ENCODE assay signal across 1 cellular context in the genomic region with DNA sequence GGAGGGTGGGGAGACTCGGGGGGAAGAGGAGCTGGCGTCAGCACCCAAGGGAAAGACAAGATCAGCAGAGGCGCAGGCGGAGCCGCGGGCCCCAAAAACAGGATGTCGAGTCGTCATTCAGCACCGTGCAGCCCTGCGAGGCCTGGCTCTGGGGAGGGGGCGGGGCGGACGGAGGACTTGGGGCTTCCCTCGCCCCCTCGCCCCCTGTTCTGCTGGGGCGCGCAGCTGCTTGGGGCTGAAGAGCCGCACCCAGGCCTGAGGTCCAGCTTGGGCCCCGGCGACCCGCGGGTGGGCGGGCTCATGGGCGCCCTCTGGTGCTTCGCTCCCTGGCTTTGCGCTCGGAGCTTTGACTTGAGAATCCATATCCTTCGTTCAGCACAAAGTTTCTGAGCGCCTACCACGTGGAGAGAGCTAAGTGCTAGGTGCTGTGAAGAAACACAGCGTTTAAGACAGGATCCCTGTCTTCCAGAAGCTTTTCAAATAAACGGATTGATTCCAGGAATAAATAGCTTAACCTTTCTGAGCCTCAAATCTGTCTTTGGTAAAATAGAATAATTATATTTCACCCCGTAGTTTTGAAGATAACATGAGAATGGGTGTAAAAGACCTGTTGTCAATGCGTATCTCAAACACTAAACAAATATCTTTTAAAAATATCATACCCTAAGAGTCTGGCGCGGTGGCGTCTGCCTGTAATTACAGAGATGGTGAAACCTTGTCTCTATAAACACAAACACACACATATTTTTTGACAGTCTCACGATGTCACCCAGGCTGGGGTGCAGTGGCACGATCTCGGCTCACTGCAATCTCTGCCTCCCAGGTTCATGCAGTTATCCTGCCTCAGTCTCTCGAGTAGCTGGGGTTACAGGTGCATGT.
A peak's percentile ranks its signal among the peaks of the same experiment; 100 is the strongest.
TF ChIP-seq lines count a peak whose summit lies in the region.

No MANE protein-coding gene starts in this region.

TF ChIP-seq in HepG2, 621 proteins besides CTCF, POLR2A, EP300 and RAD21 (continued from another document and continues in another):
- TF ChIP-seq BCLAF1 (IDR thresholded peaks at IDR 0.05) (no peak), ZMAT3 (CRISPR knock-in tag; conservative IDR thresholded peaks at IDR 0.05) (no peak), HES4 (CRISPR knock-in tag; IDR thresholded peaks at IDR 0.05; ENCODE audit: borderline replicate concordance) (no peak; the same call in 1 of the 2 replicates), MAX (IDR thresholded peaks at IDR 0.05) (peak; percentile 95), HDAC6 (IDR thresholded peaks at IDR 0.05; ENCODE audit: low read depth, low read length) (no peak), ZSCAN12 (CRISPR knock-in tag; IDR thresholded peaks at IDR 0.05) (no peak), REST (IDR thresholded peaks at IDR 0.05; ENCODE audit: borderline replicate concordance in 1 of 2, low read depth in 1 of 2, low read length in 2 of 2) (no peak), THYN1 (CRISPR knock-in tag; IDR thresholded peaks at IDR 0.05; ENCODE audit: borderline replicate concordance, low read depth) (no peak), TSC22D2 (CRISPR knock-in tag; IDR thresholded peaks at IDR 0.05; ENCODE audit: borderline replicate concordance) (no peak), TAF15 (IDR thresholded peaks at IDR 0.05; ENCODE audit: low read depth, low read length, poor library complexity, severe bottlenecking) (no peak), KLF13 (CRISPR knock-in tag; IDR thresholded peaks at IDR 0.05) (no peak), U2AF1 (optimal IDR thresholded peaks at IDR 0.05; ENCODE audit: low read depth, low read length) (no peak), ZNF839 (CRISPR knock-in tag; IDR thresholded peaks at IDR 0.05; ENCODE audit: borderline replicate concordance) (no peak), HNRNPLL (IDR thresholded peaks at IDR 0.05; ENCODE audit: low read depth, low read length, poor library complexity, severe bottlenecking) (peak; percentile 52), CEBPZ (IDR thresholded peaks at IDR 0.05; ENCODE audit: low read length) (no peak), RORA (CRISPR knock-in tag; IDR thresholded peaks at IDR 0.05) (no peak), ZNF776 (CRISPR knock-in tag; IDR thresholded peaks at IDR 0.05) (no peak), ZNF24 (IDR thresholded peaks at IDR 0.05) (peak; percentile 31; the same call in 1 of the 2 replicates), ZFY (CRISPR knock-in tag; IDR thresholded peaks at IDR 0.05) (peak; percentile 87), HNF4G (IDR thresholded peaks at IDR 0.05; ENCODE audit: borderline replicate concordance, low read depth, low read length) (no peak), HNF4G (CRISPR knock-in tag; IDR thresholded peaks at IDR 0.05; ENCODE audit: borderline replicate concordance, low read depth) (peak; percentile 52; the same call in 1 of the 2 replicates), MED13 (CRISPR knock-in tag; IDR thresholded peaks at IDR 0.05) (no peak), CCDC6 (CRISPR knock-in tag; IDR thresholded peaks at IDR 0.05) (0 out of 2 replicates have a peak, but pooled peaks have one; percentile 42), ISX (CRISPR knock-in tag; conservative IDR thresholded peaks at IDR 0.05) (no peak), REXO4 (CRISPR knock-in tag; IDR thresholded peaks at IDR 0.05; ENCODE audit: borderline replicate concordance) (no peak), HNRNPK (IDR thresholded peaks at IDR 0.05; ENCODE audit: low read depth, low read length, poor library complexity, severe bottlenecking) (no peak), YY1 (IDR thresholded peaks at IDR 0.05; ENCODE audit: insufficient read depth, insufficient replicate concordance, low read depth, low read length) (peak; percentile 64), CAMTA2 (CRISPR knock-in tag; IDR thresholded peaks at IDR 0.05; ENCODE audit: borderline replicate concordance) (no peak), KAT2B (IDR thresholded peaks at IDR 0.05; ENCODE audit: borderline replicate concordance, low read depth, low read length) (no peak), REL (CRISPR knock-in tag; conservative IDR thresholded peaks at IDR 0.05) (no peak), ZNF180 (CRISPR knock-in tag; IDR thresholded peaks at IDR 0.05; ENCODE audit: borderline replicate concordance, low read depth) (no peak), ESRRA (CRISPR knock-in tag; IDR thresholded peaks at IDR 0.05; ENCODE audit: low read depth) (no peak; the same call in none of the 2 replicates), THAP8 (CRISPR knock-in tag; IDR thresholded peaks at IDR 0.05; ENCODE audit: borderline replicate concordance) (no peak; the same call in 1 of the 2 replicates), NFYB (CRISPR knock-in tag; IDR thresholded peaks at IDR 0.05) (no peak), NCOA5 (CRISPR knock-in tag; IDR thresholded peaks at IDR 0.05) (no peak), GFI1 (CRISPR knock-in tag; IDR thresholded peaks at IDR 0.05; ENCODE audit: borderline replicate concordance) (no peak; the same call in 1 of the 2 replicates), NR3C1 (CRISPR knock-in tag; IDR thresholded peaks at IDR 0.05) (no peak), CEBPG (CRISPR knock-in tag; IDR thresholded peaks at IDR 0.05) (peak; percentile 42), RXRA (CRISPR knock-in tag; IDR thresholded peaks at IDR 0.05) (peak; percentile 38; the same call in 1 of the 2 replicates), ZSCAN30 (CRISPR knock-in tag; IDR thresholded peaks at IDR 0.05) (no peak), BRCA1 (CRISPR knock-in tag; IDR thresholded peaks at IDR 0.05) (no peak), KMT2B (CRISPR knock-in tag; IDR thresholded peaks at IDR 0.05) (peak; percentile 48; the same call in 1 of the 2 replicates), KDM1A (CRISPR knock-in tag; IDR thresholded peaks at IDR 0.05) (no peak), SETDB1 (CRISPR knock-in tag; IDR thresholded peaks at IDR 0.05; ENCODE audit: borderline replicate concordance) (no peak), TBX2 (CRISPR knock-in tag; IDR thresholded peaks at IDR 0.05; ENCODE audit: borderline replicate concordance) (peak; percentile 54; the same call in 1 of the 2 replicates), CCAR2 (optimal IDR thresholded peaks at IDR 0.05; ENCODE audit: low read depth, low read length) (no peak), TBX3 (IDR thresholded peaks at IDR 0.05; ENCODE audit: borderline replicate concordance) (no peak), ZNF724P (CRISPR knock-in tag; IDR thresholded peaks at IDR 0.05; ENCODE audit: borderline replicate concordance) (no peak; the same call in 1 of the 2 replicates), THAP11 (CRISPR knock-in tag; IDR thresholded peaks at IDR 0.05) (peak; percentile 54; the same call in 1 of the 2 replicates), HNRNPL (IDR thresholded peaks at IDR 0.05; ENCODE audit: low read depth, low read length) (no peak)
- TF ChIP-seq, protein P1, sequence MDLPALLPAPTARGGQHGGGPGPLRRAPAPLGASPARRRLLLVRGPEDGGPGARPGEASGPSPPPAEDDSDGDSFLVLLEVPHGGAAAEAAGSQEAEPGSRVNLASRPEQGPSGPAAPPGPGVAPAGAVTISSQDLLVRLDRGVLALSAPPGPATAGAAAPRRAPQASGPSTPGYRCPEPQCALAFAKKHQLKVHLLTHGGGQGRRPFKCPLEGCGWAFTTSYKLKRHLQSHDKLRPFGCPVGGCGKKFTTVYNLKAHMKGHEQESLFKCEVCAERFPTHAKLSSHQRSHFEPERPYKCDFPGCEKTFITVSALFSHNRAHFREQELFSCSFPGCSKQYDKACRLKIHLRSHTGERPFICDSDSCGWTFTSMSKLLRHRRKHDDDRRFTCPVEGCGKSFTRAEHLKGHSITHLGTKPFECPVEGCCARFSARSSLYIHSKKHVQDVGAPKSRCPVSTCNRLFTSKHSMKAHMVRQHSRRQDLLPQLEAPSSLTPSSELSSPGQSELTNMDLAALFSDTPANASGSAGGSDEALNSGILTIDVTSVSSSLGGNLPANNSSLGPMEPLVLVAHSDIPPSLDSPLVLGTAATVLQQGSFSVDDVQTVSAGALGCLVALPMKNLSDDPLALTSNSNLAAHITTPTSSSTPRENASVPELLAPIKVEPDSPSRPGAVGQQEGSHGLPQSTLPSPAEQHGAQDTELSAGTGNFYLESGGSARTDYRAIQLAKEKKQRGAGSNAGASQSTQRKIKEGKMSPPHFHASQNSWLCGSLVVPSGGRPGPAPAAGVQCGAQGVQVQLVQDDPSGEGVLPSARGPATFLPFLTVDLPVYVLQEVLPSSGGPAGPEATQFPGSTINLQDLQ (CRISPR knock-in tag; IDR thresholded peaks at IDR 0.05), result no peak
- TF ChIP-seq, protein P2, sequence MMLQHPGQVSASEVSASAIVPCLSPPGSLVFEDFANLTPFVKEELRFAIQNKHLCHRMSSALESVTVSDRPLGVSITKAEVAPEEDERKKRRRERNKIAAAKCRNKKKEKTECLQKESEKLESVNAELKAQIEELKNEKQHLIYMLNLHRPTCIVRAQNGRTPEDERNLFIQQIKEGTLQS (CRISPR knock-in tag; IDR thresholded peaks at IDR 0.05), result 0 out of 2 replicates have a peak, but pooled peaks have one; percentile 24
- TF ChIP-seq, protein P3, sequence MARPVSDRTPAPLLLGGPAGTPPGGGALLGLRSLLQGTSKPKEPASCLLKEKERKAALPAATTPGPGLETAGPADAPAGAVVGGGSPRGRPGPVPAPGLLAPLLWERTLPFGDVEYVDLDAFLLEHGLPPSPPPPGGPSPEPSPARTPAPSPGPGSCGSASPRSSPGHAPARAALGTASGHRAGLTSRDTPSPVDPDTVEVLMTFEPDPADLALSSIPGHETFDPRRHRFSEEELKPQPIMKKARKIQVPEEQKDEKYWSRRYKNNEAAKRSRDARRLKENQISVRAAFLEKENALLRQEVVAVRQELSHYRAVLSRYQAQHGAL (CRISPR knock-in tag; IDR thresholded peaks at IDR 0.05; ENCODE audit: not compliant biosample characterization), result no peak
